ENCODE assay signal across 8 cellular contexts in the genomic region with DNA sequence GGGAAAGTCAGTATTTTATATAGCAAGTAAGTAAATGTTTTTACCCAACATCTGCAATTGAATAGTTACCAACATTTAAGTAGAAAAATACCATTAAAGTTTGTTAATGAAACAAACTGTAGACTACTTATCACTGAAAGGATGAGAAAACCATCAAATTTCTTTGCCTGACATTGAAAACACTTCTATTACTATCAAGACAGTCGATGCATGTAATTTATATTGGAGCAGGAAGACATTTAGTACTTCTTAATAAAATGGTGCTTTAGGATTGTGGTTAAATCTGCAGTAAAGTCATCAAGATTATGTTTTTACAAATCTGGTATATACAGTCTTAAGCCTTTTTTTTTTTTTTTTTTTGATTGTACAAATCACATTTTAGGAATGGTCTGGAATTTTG. TPM values are rescaled to one million over a fixed set of nuclear protein-coding genes. Genes with fewer than 3 reads are reported as not detected.
DNase-seq lines count a peak whose midpoint lies in the region; ATAC-seq and TF ChIP-seq lines count a peak whose summit lies in the region.

No MANE protein-coding gene starts in this region.

- no peaks in the 10 kb centered on the region for H3K9me3 ChIP-seq in spleen

- ATAC-seq in HG03025 (IDR thresholded peaks at IDR 0.05; ENCODE audit: low FRiP score, unreplicated experiment) = no peak
- ATAC-seq in GM21381 (IDR thresholded peaks at IDR 0.05; ENCODE audit: unreplicated experiment) = no peak

- POLR2A ChIA-PET in activated CD4-positive, alpha-beta memory T cell treated with anti-CD3 and anti-CD28 coated beads for 36 hours (lab: Charles Lee) = interaction anchor here (0.6 to 18.2 kb wide), 9 partner anchors 10 to 230 kb away, joined by 3 to 733 read pairs (median 72); partner anchors contain the start of gene CHD2

- H3K4me3 ChIP-seq in foreskin fibroblast (ENCODE audit: low read depth in 1 of 2, low read length in 2 of 2) (peak overlapping the region; percentile 60 to 88), spleen (peak overlapping the region in 7 of 8 donors; percentile 51 to 92 (median 68))

- peak overlapping the region; percentile 99 for H3K27ac Mint-ChIP-seq in activated CD4-positive, alpha-beta memory T cell treated with anti-CD3 and anti-CD28 coated beads for 36 hours

- peaks cover 4 to 59% (median 34%) of the 10 kb centered on the region in 6 donors for H3K36me3 ChIP-seq in spleen

- H3K36me3 Mint-ChIP-seq in activated CD4-positive, alpha-beta memory T cell treated with anti-CD3 and anti-CD28 coated beads for 36 hours = peaks cover 70% of the 10 kb centered on the region

- no peak for TF ChIP-seq CTCF in foreskin fibroblast (IDR thresholded peaks at IDR 0.05; ENCODE audit: low read depth, low read length)
- no peak for TF ChIP-seq CTCF in spleen (IDR thresholded peaks at IDR 0.05 in 8 of 11, conservative IDR thresholded peaks at IDR 0.05 in 3 of 11)

- intact Hi-C loops in activated CD4-positive, alpha-beta memory T cell treated with anti-CD3 and anti-CD28 coated beads for 36 hours (cut with micrococcal nuclease) = no loop called here
- intact Hi-C loops in spleen (cut with DNase I; ENCODE audit: low total_unique reads) = no loop called here

- peak overlapping the region; percentile 98 for H3K4me3 Mint-ChIP-seq in activated CD4-positive, alpha-beta memory T cell treated with anti-CD3 and anti-CD28 coated beads for 36 hours

- DNase-seq in NCI-H2107 treated with DMSO at 0.1 percent for 48 hours (lab: John Stamatoyannopoulos, UW; ENCODE audit: unreplicated experiment) (peak; percentile 40), NCI-H2107 (lab: John Stamatoyannopoulos, UW) (no peak), foreskin fibroblast (no peak), spleen (no peak), RKO (ENCODE audit: low spot score) (no peak)
- no peak for DNase-seq in activated CD4-positive, alpha-beta memory T cell treated with anti-CD3 and anti-CD28 coated beads for 36 hours

- no peaks in the 10 kb centered on the region for H3K27me3 Mint-ChIP-seq in activated CD4-positive, alpha-beta memory T cell treated with anti-CD3 and anti-CD28 coated beads for 36 hours

- CTCF ChIA-PET in activated CD4-positive, alpha-beta memory T cell treated with anti-CD3 and anti-CD28 coated beads for 36 hours (lab: Charles Lee) = interaction anchor here (0.9 to 8.5 kb wide), 5 partner anchors 16 to 89 kb away, joined by 3 to 79 read pairs (median 4); partner anchors contain the start of gene CHD2

- 17 to 47% (median 37%) methylated on average over 1 of the region's 1 CpG for WGBS in spleen, 5 donors

- H3K9me3 Mint-ChIP-seq in activated CD4-positive, alpha-beta memory T cell treated with anti-CD3 and anti-CD28 coated beads for 36 hours = no peaks in the 10 kb centered on the region

- H3K4me1 ChIP-seq in spleen = peaks cover 54 to 75% (median 70%) of the 10 kb centered on the region in 6 donors

- peak overlapping the region; percentile 16 to 100 (median 100) for H3K27ac ChIP-seq in spleen

- peaks cover 51% of the 10 kb centered on the region for H3K4me1 Mint-ChIP-seq in activated CD4-positive, alpha-beta memory T cell treated with anti-CD3 and anti-CD28 coated beads for 36 hours (ENCODE audit: low read depth)

- no peak for TF ChIP-seq POLR2A in spleen (IDR thresholded peaks at IDR 0.05)

- H3K27me3 ChIP-seq in spleen (replicated peaks in 1 of 7) = no peaks in the 10 kb centered on the region

RNA-seq across cellular contexts. Expression of gene CHD2, which starts 13.9 kb away (rescaled TPM):
- 100 to 1,000 TPM; 113 to 121 TPM for total RNA-seq in activated CD4-positive, alpha-beta memory T cell treated with anti-CD3 and anti-CD28 coated beads for 36 hours
- 100 to 1,000 TPM; 160 to 232 (median 204) TPM for total RNA-seq in spleen
- polyA plus RNA-seq in spleen = 10 to 100 TPM; 37.3 to 44.0 (median 43.2) TPM
